In the genomic region with DNA sequence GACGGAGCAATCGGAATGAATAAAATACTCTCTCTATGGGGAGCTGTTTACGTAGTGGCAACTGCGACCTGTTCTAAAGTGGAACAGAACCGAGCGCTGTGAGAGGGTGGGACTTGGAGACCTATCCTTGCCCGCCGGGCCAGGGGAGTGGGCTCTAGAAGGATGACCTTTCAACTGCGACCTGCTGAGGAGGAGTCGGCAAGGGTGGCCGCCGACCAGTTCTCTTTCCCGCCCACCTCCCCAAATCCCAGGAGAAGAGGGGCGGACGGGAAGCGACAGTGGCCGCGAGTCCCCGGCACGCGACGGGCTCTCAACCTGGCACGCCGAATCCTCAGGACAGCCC, we compare ENCODE assay signal across 8 cellular contexts. TPM values are rescaled to one million over a fixed set of nuclear protein-coding genes. Genes with fewer than 3 reads are reported as not detected.
A peak's percentile ranks its signal among the peaks of the same experiment; 100 is the strongest.
DNase-seq lines count a peak whose midpoint lies in the region; ATAC-seq and TF ChIP-seq lines count a peak whose summit lies in the region.

No MANE protein-coding gene starts in this region.

- H3K4me3 ChIP-seq in A673 (ENCODE audit: low read depth, low read length, poor library complexity, severe bottlenecking) (peak overlapping the region; percentile 92), SK-N-SH (ENCODE audit: low read depth in 2 of 2, low read length in 1 of 2) (peak overlapping the region; percentile 86 to 95), iPS-11a (ENCODE audit: low read depth, low read length) (peak overlapping the region; percentile 91), spleen (peak overlapping the region; percentile 75 to 98 (median 84))

- TF ChIP-seq CTCF in A673 (conservative IDR thresholded peaks at IDR 0.05; ENCODE audit: low read depth, low read length) (no peak), SK-N-SH (IDR thresholded peaks at IDR 0.05) (no peak), spleen (IDR thresholded peaks at IDR 0.05 in 8 of 11, conservative IDR thresholded peaks at IDR 0.05 in 3 of 11) (no peak)

- CTCF ChIA-PET in A673 (lab: Charles Lee) (interaction anchor here (0.6 to 0.7 kb wide), 2 partner anchors 222 to 753 kb away, joined by 3 read pairs; no protein-coding TSS in a partner anchor), SK-N-SH (lab: Yijun Ruan, JAX) (interaction anchor here (0.7 to 2.1 kb wide), 4 partner anchors 29 to 763 kb away, joined by 3 to 7 read pairs (median 3); no protein-coding TSS in a partner anchor)

- H3F3A ChIP-seq in SK-N-SH (replicated peaks; ENCODE audit: insufficient read depth): peaks cover 23% of the 10 kb centered on the region

- POLR2A ChIA-PET in A673 (lab: Charles Lee; ENCODE audit: low non-redundant PET) (no interaction called here), SK-N-SH (lab: Yijun Ruan, JAX) (no interaction called here)

- H3K9me3 ChIP-seq in A673 (ENCODE audit: low read depth, low read length, poor library complexity, severe bottlenecking): no peaks in the 10 kb centered on the region
- H3K9me3 ChIP-seq in SK-N-SH: no peaks in the 10 kb centered on the region
- no peaks in the 10 kb centered on the region for H3K9me3 ChIP-seq in spleen

- peak overlapping the region; percentile 91 for H3K9ac ChIP-seq in SK-N-SH

- no peak for TF ChIP-seq EP300 in SK-N-SH (IDR thresholded peaks at IDR 0.05; ENCODE audit: borderline replicate concordance in 1 of 2, low read depth in 1 of 2, low read length in 1 of 2)

- DNase-seq in A673 (ENCODE audit: low spot score): peak; percentile 55
- DNase-seq in SK-N-SH: no peak
- DNase-seq in astrocyte of the hippocampus (ENCODE audit: low read depth, low spot score): peak; percentile 57
- no peak for DNase-seq in spleen
- no peak for DNase-seq in KG1 (lab: John Stamatoyannopoulos, UW)

- whole genome bisulfite sequencing in SK-N-SH (ENCODE audit: low lambda C conversion rate): under 1% methylated on average over 20 of the region's 24 CpGs
- 0 to 1% (median 0%) methylated on average over 18 to 24 of the region's 24 CpGs for WGBS in spleen, 5 donors

- no peaks in the 10 kb centered on the region for H3K9me2 ChIP-seq in SK-N-SH

- no peaks in the 10 kb centered on the region for H4K20me1 ChIP-seq in SK-N-SH (ENCODE audit: insufficient read depth)

- H3K27ac ChIP-seq in A673 (ENCODE audit: low read depth, low read length, poor library complexity, severe bottlenecking): peak overlapping the region; percentile 96
- H3K27ac ChIP-seq in SK-N-SH (ENCODE audit: low read depth in 2 of 2, low read length in 1 of 2): peak overlapping the region; percentile 57 to 71; a peak in 3 of 4 replicates
- peak overlapping the region; percentile 94 to 98 (median 97) for H3K27ac ChIP-seq in spleen

- peak overlapping the region; percentile 97 for H2AFZ ChIP-seq in SK-N-SH (ENCODE audit: low read depth)

- TF ChIP-seq POLR2A in spleen (IDR thresholded peaks at IDR 0.05): no peak

- TF ChIP-seq RAD21 in SK-N-SH (IDR thresholded peaks at IDR 0.05; ENCODE audit: low read length): no peak

- H3K36me3 ChIP-seq in A673 (ENCODE audit: insufficient read depth, low read length, poor library complexity, severe bottlenecking): peaks cover 2% of the 10 kb centered on the region
- H3K36me3 ChIP-seq in SK-N-SH (replicated peaks in 1 of 2; ENCODE audit: control insufficient read depth in 1 of 2, insufficient read depth in 2 of 2, low read length in 1 of 2): peaks cover 8 to 19% of the 10 kb centered on the region in 2 experiments
- H3K36me3 ChIP-seq in spleen: peaks cover 0 to 21% (median 7%) of the 10 kb centered on the region in 6 donors

- peak overlapping the region; percentile 79 for H3K4me2 ChIP-seq in SK-N-SH

- ATAC-seq in GM18511 (IDR thresholded peaks at IDR 0.05; ENCODE audit: unreplicated experiment): peak; percentile 36
- peak; percentile 15 for ATAC-seq in HG03432 (IDR thresholded peaks at IDR 0.05; ENCODE audit: unreplicated experiment)

- peaks cover 26% of the 10 kb centered on the region for H3K79me2 ChIP-seq in SK-N-SH (ENCODE audit: insufficient read depth)

- H3K27me3 ChIP-seq in A673 (replicated peaks; ENCODE audit: insufficient read depth, low read depth, low read length, poor library complexity): no peaks in the 10 kb centered on the region
- no peaks in the 10 kb centered on the region for H3K27me3 ChIP-seq in SK-N-SH (ENCODE audit: insufficient read depth)
- no peaks in the 10 kb centered on the region for H3K27me3 ChIP-seq in spleen (replicated peaks in 1 of 7)

- H3K4me1 ChIP-seq in A673 (ENCODE audit: insufficient read depth, low read length, poor library complexity, severe bottlenecking): peaks cover 11% of the 10 kb centered on the region
- peaks cover 7 to 11% of the 10 kb centered on the region in 2 experiments; a peak in 2 of 4 replicates for H3K4me1 ChIP-seq in SK-N-SH (ENCODE audit: control insufficient read depth in 1 of 2, insufficient read depth in 2 of 2, low read depth in 1 of 2, low read length in 1 of 2)
- H3K4me1 ChIP-seq in spleen: peaks cover 16 to 59% (median 47%) of the 10 kb centered on the region in 6 donors

- intact Hi-C loops in A673 (cut with micrococcal nuclease; ENCODE audit: unreplicated experiment): loop anchor here (1.0 to 5.0 kb wide), 2 partner anchors 233 to 756 kb away; no protein-coding TSS in a partner anchor
- intact Hi-C loops in spleen (cut with DNase I; ENCODE audit: low total_unique reads): loop anchor here (10.0 kb wide), 1 partner anchor 223 kb away; the partner anchor contains the start of gene TRPM7

- BruUV-seq in A673 (replicated peaks; lab: Mats Ljungman, UMichigan): no TSS peak

TF ChIP-seq in SK-N-SH, 30 proteins besides CTCF, POLR2A, EP300 and RAD21 (continues in another document):
- TF ChIP-seq USF2 (IDR thresholded peaks at IDR 0.05; ENCODE audit: borderline replicate concordance, low read depth, low read length): no peak
- TF ChIP-seq MEF2A (IDR thresholded peaks at IDR 0.05; ENCODE audit: borderline replicate concordance, low read depth): no peak
- TF ChIP-seq MXI1 (IDR thresholded peaks at IDR 0.05; ENCODE audit: low read depth, low read length): no peak
- TF ChIP-seq TAF1 (IDR thresholded peaks at IDR 0.05; ENCODE audit: borderline replicate concordance, low read depth, low read length): no peak
- TF ChIP-seq ZBTB33 (IDR thresholded peaks at IDR 0.05; ENCODE audit: borderline replicate concordance, low read depth): no peak
- TF ChIP-seq REST (IDR thresholded peaks at IDR 0.05; ENCODE audit: low read depth, low read length): no peak
- no peak for TF ChIP-seq RXRA (IDR thresholded peaks at IDR 0.05; ENCODE audit: borderline replicate concordance, low read depth)
- TF ChIP-seq FOXM1 (IDR thresholded peaks at IDR 0.05; ENCODE audit: low read depth): no peak
- no peak for TF ChIP-seq FOSL2 (IDR thresholded peaks at IDR 0.05; ENCODE audit: borderline replicate concordance, low read depth)

RNA-seq across cellular contexts. Expression of gene AP4E1, which starts 0.6 kb away (rescaled TPM):
- 13.7 and 13.9 TPM in 2 replicates for total RNA-seq in A673 (2021)
- polyA plus RNA-seq in SK-N-SH (2012; rRNA removed): 1.6 and 2.0 TPM in 2 replicates
- 2.5 and 3.1 TPM in 2 replicates for polyA plus RNA-seq in SK-N-SH (2012; cell fraction: cytosol; rRNA removed)
- polyA plus RNA-seq in SK-N-SH (2012; cell fraction: nucleus; rRNA removed): 1.4 and 2.5 TPM in 2 replicates
- total RNA-seq in spleen: 10 to 100 TPM; 12.6 to 17.4 (median 13.7) TPM
- polyA plus RNA-seq in spleen: 1 to 10 TPM; 2.1 to 3.4 (median 2.5) TPM

Comparison
In these comparisons a context has a peak if more than half of its experiments do, and no peak if none do; other contexts are left out.
1. DNase-seq: peak in A673 (single experiment) and astrocyte of the hippocampus (single experiment); none in SK-N-SH (single experiment), spleen (single experiment) and KG1 (single experiment).
2. Peak in every context shown above with its lines, with median percentiles within 50 percentile points of each other: H3K27ac ChIP-seq and H3K4me3 ChIP-seq.